ENCODE assay signal across 9 cellular contexts in the genomic region with DNA sequence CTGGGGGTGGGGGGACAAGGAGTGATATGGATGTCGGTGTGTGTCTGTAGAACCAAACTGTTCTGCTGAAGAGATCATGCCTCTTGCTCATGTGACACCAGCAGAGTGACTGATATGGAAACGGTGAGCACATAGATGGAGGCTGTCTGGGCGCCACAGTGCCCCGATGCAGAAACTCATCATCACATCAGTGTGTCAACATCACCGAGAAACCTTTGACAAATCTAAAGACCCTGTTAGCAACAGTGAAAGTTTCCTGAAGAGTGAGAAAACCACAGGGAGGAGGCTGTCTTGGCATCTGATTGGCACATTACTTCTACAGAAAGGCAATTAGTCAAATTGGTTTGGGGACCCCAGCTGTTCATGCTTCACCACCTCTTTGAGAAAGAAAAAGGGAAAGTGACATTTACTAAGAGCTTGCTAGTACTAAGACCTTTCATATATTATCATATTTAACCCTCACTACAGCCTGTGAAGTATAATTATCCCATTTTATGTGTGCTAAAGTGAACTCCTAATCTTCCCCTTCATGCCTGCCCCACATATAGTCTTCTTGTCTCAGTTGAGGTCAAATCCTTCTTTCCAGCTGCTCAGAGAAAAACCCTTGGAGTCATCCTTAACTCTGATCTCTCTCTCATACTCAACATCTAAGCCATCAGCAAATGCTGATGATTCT. TPM values are rescaled to one million over a fixed set of nuclear protein-coding genes. Genes with fewer than 3 reads are reported as not detected.
DNase-seq lines count a peak whose midpoint lies in the region; ATAC-seq, FAIRE-seq and TF ChIP-seq lines count a peak whose summit lies in the region.
"Had no signal": no experiment of that assay in that cellular context is flagged by ENCODE, and none has a peak within 500 bp of the region (broad histone marks: within the 10 kb centered on the region; RNA-seq: fewer than 3 reads in every experiment).

No MANE protein-coding gene starts in this region.

- 59 to 68% methylated on average over 5 of the region's 5 CpGs for WGBS in pancreas, 2 donors

- H3K4me3 ChIP-seq in OCI-LY3 (ENCODE audit: low read length) (peak overlapping the region; percentile 44), pancreas (no peak overlapping the region)

- DNase-seq in GM18507 (ENCODE audit: extremely low spot score, insufficient read length, low read depth), result no peak
- no peak for DNase-seq in HFFc6
- DNase-seq in immature natural killer cell, result peak; percentile 75 to 84 (median 78)
- no peak for DNase-seq in dedifferentiated amniotic fluid mesenchymal stem cell (ENCODE audit: extremely low spot score)
- no peak for DNase-seq in NCI-H146 treated with DMSO at 0.1 percent for 48 hours (lab: John Stamatoyannopoulos, UW; ENCODE audit: unreplicated experiment)
- no peak for DNase-seq in pancreas

- H2AFZ ChIP-seq in OCI-LY3 (ENCODE audit: low read depth, low read length), result no peak overlapping the region

- peaks cover 96% of the 10 kb centered on the region for H3K4me1 ChIP-seq in OCI-LY3 (ENCODE audit: low read length)
- no peaks in the 10 kb centered on the region for H3K4me1 ChIP-seq in pancreas

- no peak for ATAC-seq in GM19455 (IDR thresholded peaks at IDR 0.05; ENCODE audit: unreplicated experiment)
- ATAC-seq in pancreas, result no peak

- peak overlapping the region; percentile 81 for H3K4me2 ChIP-seq in OCI-LY3 (ENCODE audit: low read length)

- H3K36me3 Mint-ChIP-seq in HFFc6 (ENCODE audit: low read depth) (no peaks in the 10 kb centered on the region), immature natural killer cell (no peaks in the 10 kb centered on the region)

- H3K27ac Mint-ChIP-seq in HFFc6 (peak overlapping the region; percentile 84), immature natural killer cell (peak overlapping the region; percentile 86 to 98 (median 94))
- H3K27ac Mint-ChIP-seq: dendritic cell treated with granulocyte-macrophage colony-stimulating factor and Interleukin-4, amounts not matched to agents 40 ng/mL and 50 ng/mL, for 4 days had no signal

- H3K9me3 ChIP-seq in OCI-LY3 (ENCODE audit: insufficient read depth, low read length), result no peaks in the 10 kb centered on the region
- H3K9me3 ChIP-seq in pancreas, result no peaks in the 10 kb centered on the region

- FAIRE-seq in GM18507 (lab: Jason Lieb, UNC) (peak; percentile 91), pancreas (lab: Jason Lieb, UNC) (no peak)

- H4K20me1 ChIP-seq in OCI-LY3 (ENCODE audit: insufficient read depth, low read length), result no peaks in the 10 kb centered on the region

- intact Hi-C loops in pancreas (cut with DNase I), result no loop called here

- H3K27me3 ChIP-seq in OCI-LY3 (ENCODE audit: low read depth, low read length) (peaks cover 4% of the 10 kb centered on the region), pancreas (no peaks in the 10 kb centered on the region)

- no peaks in the 10 kb centered on the region for H3K9me3 Mint-ChIP-seq in HFFc6
- no peaks in the 10 kb centered on the region for H3K9me3 Mint-ChIP-seq in immature natural killer cell
- H3K9me3 Mint-ChIP-seq: dendritic cell treated with granulocyte-macrophage colony-stimulating factor and Interleukin-4, amounts not matched to agents 40 ng/mL and 50 ng/mL, for 4 days had no signal

- no peak for TF ChIP-seq CTCF in HFFc6 (IDR thresholded peaks at IDR 0.05)
- no peak for TF ChIP-seq CTCF in OCI-LY3 (IDR thresholded peaks at IDR 0.05; ENCODE audit: low read depth, low read length)
- TF ChIP-seq CTCF in pancreas (IDR thresholded peaks at IDR 0.05), result no peak

- H3K27me3 Mint-ChIP-seq in HFFc6 (ENCODE audit: insufficient read depth), result no peaks in the 10 kb centered on the region
- peaks cover 10 to 19% (median 17%) of the 10 kb centered on the region in 3 donors for H3K27me3 Mint-ChIP-seq in immature natural killer cell (ENCODE audit: low read depth in 3 of 3)

- H3K4me1 Mint-ChIP-seq in HFFc6 (ENCODE audit: low read depth) (peaks cover 84% of the 10 kb centered on the region), immature natural killer cell (peaks cover 89 to 97% of the 10 kb centered on the region in 2 donors)

- H3K4me3 Mint-ChIP-seq in HFFc6 (no peak overlapping the region), immature natural killer cell (peak overlapping the region; percentile 55 to 76 (median 70))
- H3K4me3 Mint-ChIP-seq: dendritic cell treated with granulocyte-macrophage colony-stimulating factor and Interleukin-4, amounts not matched to agents 40 ng/mL and 50 ng/mL, for 4 days had no signal

- H3K36me3 ChIP-seq in OCI-LY3 (replicated peaks; ENCODE audit: low read depth, low read length), result no peaks in the 10 kb centered on the region
- H3K36me3 ChIP-seq in pancreas, result no peaks in the 10 kb centered on the region

- H3K27ac ChIP-seq in OCI-LY3 (ENCODE audit: low read length) (peak overlapping the region; percentile 85), pancreas (no peak overlapping the region)

- peak overlapping the region; percentile 43; the same call in 1 of the 2 replicates for H3K9ac ChIP-seq in OCI-LY3 (ENCODE audit: low read length)

- no peaks in the 10 kb centered on the region for H3K79me2 ChIP-seq in OCI-LY3 (ENCODE audit: low read length)

RNA-seq across cellular contexts. Expression of a gene that starts 25.6 kb away (rescaled TPM):
- total RNA-seq in HFFc6 (2021; fragmentation: NEBNext Ultra II Directional; extraction: Animal tissue kit (Norgen Biotek cat#: 25700)), result under 1 TPM in 1 of 6 experiments, not detected in 5; 0.21 TPM
- under 1 TPM in 2 of 3 donors, not detected in 1; 0.43 to 0.86 TPM for polyA plus RNA-seq in immature natural killer cell
- total RNA-seq in pancreas, result under 1 TPM in 1 of 6 donors, not detected in 5; 0.19 TPM
- polyA plus RNA-seq in pancreas, result not detected

RNA-seq across cellular contexts. Expression of a gene that starts 38.8 kb away (rescaled TPM):
- not detected for total RNA-seq in HFFc6 (2021; fragmentation: NEBNext Ultra II Directional; extraction: Animal tissue kit (Norgen Biotek cat#: 25700))
- under 1 TPM in 1 of 3 donors, not detected in 2; 0.20 TPM for polyA plus RNA-seq in immature natural killer cell
- total RNA-seq in pancreas, result not detected
- not detected for polyA plus RNA-seq in pancreas

Comparison
In these comparisons a context has a peak if more than half of its experiments do, and no peak if none do; other contexts are left out.
1. DNase-seq: peak in immature natural killer cell (3 of 3); none in GM18507 (single experiment), HFFc6 (single experiment), dedifferentiated amniotic fluid mesenchymal stem cell (single experiment), NCI-H146 treated with DMSO at 0.1 percent for 48 hours (single experiment) and pancreas (0 of 6).